Comparison of ENCODE assay signal across 18 cellular contexts in the genomic region with DNA sequence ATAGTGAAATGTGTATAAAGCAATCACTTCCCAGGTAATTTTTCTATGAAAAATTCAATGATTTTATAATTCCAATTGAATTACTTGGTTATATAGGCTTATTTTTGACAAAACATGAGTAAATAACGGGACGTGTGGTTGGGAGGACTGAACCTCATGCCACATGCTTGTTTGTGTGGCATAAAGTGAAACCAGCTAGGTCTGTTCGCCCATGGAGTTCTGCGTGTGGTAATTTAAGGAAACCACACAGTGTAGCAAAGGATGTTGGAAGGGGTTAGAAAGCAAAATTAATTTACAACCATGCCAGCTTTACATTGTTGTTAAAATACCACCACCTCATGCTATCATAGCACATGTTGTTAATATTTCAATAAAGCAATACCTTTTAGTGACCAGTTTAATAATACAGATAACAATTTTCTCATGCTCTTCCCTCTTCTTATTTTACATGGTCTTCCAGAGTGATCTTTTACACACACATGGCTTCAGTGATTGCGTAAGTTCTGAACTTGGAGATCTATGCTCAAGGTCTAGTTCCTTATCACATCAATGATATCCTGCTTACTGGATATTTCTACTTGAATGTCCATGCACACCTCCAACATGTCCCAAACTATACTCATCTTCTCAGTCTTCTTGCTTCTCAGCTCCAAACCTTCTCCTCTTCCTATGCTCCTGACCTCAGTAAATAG.
DNase-seq lines count a peak whose midpoint lies in the region; ATAC-seq, FAIRE-seq and TF ChIP-seq lines count a peak whose summit lies in the region.
"Had no signal": no experiment of that assay in that cellular context is flagged by ENCODE, and none has a peak within 500 bp of the region (broad histone marks: within the 10 kb centered on the region; RNA-seq: fewer than 3 reads in every experiment).

No MANE protein-coding gene starts in this region.

- H3K9me3 ChIP-seq in IMR-90 (ENCODE audit: control insufficient read depth, insufficient read depth, low read length) (no peaks in the 10 kb centered on the region), T-helper 17 cell (ENCODE audit: control insufficient read depth, low read length, poor library complexity, severe bottlenecking) (no peaks in the 10 kb centered on the region), H1 (ENCODE audit: insufficient read depth in 2 of 2, low read depth in 1 of 2, low read length in 1 of 2) (no peaks in the 10 kb centered on the region)
- H3K9me3 ChIP-seq: Caco-2, esophagus squamous epithelium had no signal

- H3K56ac ChIP-seq in IMR-90 (ENCODE audit: extremely low read depth, insufficient read depth, low read length) (no peak overlapping the region), H1 (replicated peaks; ENCODE audit: insufficient read length, low read depth, low read length) (no peak overlapping the region)

- H3K4me2 ChIP-seq in IMR-90 (ENCODE audit: low read depth, low read length), result no peak overlapping the region
- H3K4me2 ChIP-seq in H1 (ENCODE audit: insufficient read depth in 1 of 2, low read depth in 2 of 2, low read length in 2 of 2), result no peak overlapping the region
- H3K4me2 ChIP-seq: GM23338 had no signal

- H3K27me3 ChIP-seq in IMR-90 (ENCODE audit: control insufficient read depth, insufficient read depth, low read length), result no peaks in the 10 kb centered on the region
- no peaks in the 10 kb centered on the region for H3K27me3 ChIP-seq in H1 (replicated peaks in 1 of 4; ENCODE audit: control insufficient read depth in 3 of 4, extremely low read depth in 1 of 4, insufficient read depth in 3 of 4, low read length in 3 of 4)
- H3K27me3 ChIP-seq: esophagus squamous epithelium had no signal

- TF ChIP-seq CTCF in CD14-positive monocyte (IDR thresholded peaks at IDR 0.05), result no peak
- no peak for TF ChIP-seq CTCF in IMR-90 (conservative IDR thresholded peaks at IDR 0.05; ENCODE audit: low read depth, low read length)
- no peak for TF ChIP-seq CTCF in H1 (IDR thresholded peaks at IDR 0.05; ENCODE audit: control extremely low read depth in 1 of 3, insufficient read depth in 1 of 3, low read depth in 1 of 3, low read length in 3 of 3)

- H3K79me1 ChIP-seq in IMR-90 (ENCODE audit: low read depth in 1 of 2, low read length in 2 of 2) (no peaks in the 10 kb centered on the region), H1 (ENCODE audit: low read depth, low read length) (no peaks in the 10 kb centered on the region)

- H2BK5ac ChIP-seq in IMR-90 (ENCODE audit: low read depth, low read length, poor library complexity, severe bottlenecking), result no peak overlapping the region
- no peak overlapping the region for H2BK5ac ChIP-seq in H1 (ENCODE audit: low read depth, low read length)

- H2AFZ ChIP-seq in IMR-90 (replicated peaks; ENCODE audit: low read length, poor library complexity) (no peak overlapping the region), H1 (ENCODE audit: low read length) (no peak overlapping the region)
- H2AFZ ChIP-seq: GM23338 had no signal

- DNase-seq in CD14-positive monocyte (ENCODE audit: low spot score), result no peak
- DNase-seq in IMR-90, result no peak
- no peak for DNase-seq in T-helper 17 cell
- DNase-seq in H1 (ENCODE audit: low read depth in 1 of 2, low spot score in 2 of 2), result no peak
- DNase-seq in NCI-H187 (lab: John Stamatoyannopoulos, UW), result no peak
- no peak for DNase-seq in HT-29 (ENCODE audit: low spot score)
- DNase-seq in superior temporal gyrus (ENCODE audit: extremely low spot score), result no peak
- DNase-seq: Caco-2, cerebellar nuclear complex, esophagus squamous epithelium, mesenchymal stem cell, NCI-H2081 treated with DMSO at 0.1 percent for 48 hours, PC-3, posterior cingulate gyrus, T-helper 9 cell had no signal

- H2AK5ac ChIP-seq in IMR-90 (ENCODE audit: low read depth, low read length) (no peak overlapping the region), H1 (ENCODE audit: low read depth, low read length) (no peak overlapping the region)

- H3K14ac ChIP-seq in IMR-90 (replicated peaks; ENCODE audit: low read depth, low read length) (no peak overlapping the region), H1 (ENCODE audit: insufficient read length) (no peak overlapping the region)

- H3K4me1 ChIP-seq in IMR-90 (ENCODE audit: control insufficient read depth, insufficient read depth, low read length), result peaks cover 2% of the 10 kb centered on the region; the same call in 1 of the 2 replicates
- H3K4me1 ChIP-seq in H1 (replicated peaks in 1 of 4; ENCODE audit: control insufficient read depth in 3 of 4, insufficient read depth in 4 of 4, low read length in 3 of 4), result peaks cover 0 to 4% (median 0%) of the 10 kb centered on the region in 4 experiments; a peak in 2 of 7 replicates
- H3K4me1 ChIP-seq: Caco-2 had no signal

- dilution Hi-C loops in IMR-90 (cut with HindIII; ENCODE audit: low sequenced_read_pairs, unreplicated experiment), result no loop called here

- H2BK15ac ChIP-seq in IMR-90 (ENCODE audit: low read depth, low read length) (no peak overlapping the region), H1 (ENCODE audit: low read length) (no peak overlapping the region)

- no peaks in the 10 kb centered on the region for H4K20me1 ChIP-seq in IMR-90 (ENCODE audit: insufficient read depth, low read length)
- H4K20me1 ChIP-seq in H1 (replicated peaks in 1 of 2; ENCODE audit: control insufficient read depth in 1 of 2, insufficient read depth in 2 of 2, low read length in 2 of 2), result no peaks in the 10 kb centered on the region

- WGBS in IMR-90 (ENCODE audit: extremely low coverage in 2 of 2, insufficient read length in 1 of 2), 2 experiments, result no CpG with 5 or more reads among the region's 5 CpGs
- WGBS in H1 (ENCODE audit: extremely low coverage in 1 of 2, insufficient coverage in 1 of 2, insufficient read length in 1 of 2, insufficient replicate concordance in 2 of 2, low coverage in 1 of 2, low lambda C conversion rate in 2 of 2, missing lambda C conversion rate in 1 of 2), 2 experiments, result 93% methylated on average over 5 of the region's 5 CpGs; no CpG with 5 or more reads in 1 of the 2 experiments

- no peak for TF ChIP-seq RAD21 in IMR-90 (IDR thresholded peaks at IDR 0.05; ENCODE audit: low read length)
- no peak for TF ChIP-seq RAD21 in H1 (IDR thresholded peaks at IDR 0.05 in 1 of 2, conservative IDR thresholded peaks at IDR 0.05 in 1 of 2; ENCODE audit: low read depth in 2 of 2, low read length in 2 of 2)

- H4K91ac ChIP-seq in IMR-90 (ENCODE audit: insufficient read depth, low read depth, low read length) (no peak overlapping the region), H1 (replicated peaks; ENCODE audit: insufficient read length, low read length) (no peak overlapping the region)

- H3K9me1 ChIP-seq in IMR-90 (ENCODE audit: insufficient read depth, low read length), result no peaks in the 10 kb centered on the region

- no peak for FAIRE-seq in H1 (lab: Jason Lieb, UNC)
- FAIRE-seq: HTR-8/SVneo had no signal

- TF ChIP-seq EP300 in H1 (IDR thresholded peaks at IDR 0.05; ENCODE audit: borderline replicate concordance in 1 of 2, low read depth in 2 of 2, low read length in 2 of 2), result no peak

- peak overlapping the region in 5 of 7 donors; percentile 67 to 88 (median 76) for H3K27ac Mint-ChIP-seq in CD14-positive monocyte
- peak overlapping the region; percentile 90 for H3K27ac Mint-ChIP-seq in T-helper 17 cell
- H3K27ac Mint-ChIP-seq: GM23338 had no signal

- no peaks in the 10 kb centered on the region; the same call in 1 of the 2 replicates for H3K23me2 ChIP-seq in H1 (ENCODE audit: low read depth, low read length)

- no peak overlapping the region for H2BK12ac ChIP-seq in H1 (ENCODE audit: low read depth, low read length)

- H2BK120ac ChIP-seq in IMR-90 (ENCODE audit: low read depth, low read length), result no peak overlapping the region
- H2BK120ac ChIP-seq in H1 (replicated peaks; ENCODE audit: low read depth, low read length), result no peak overlapping the region

- CTCF ChIA-PET in IMR-90 (lab: Yijun Ruan, JAX), result no interaction called here
- CTCF ChIA-PET in H1 (lab: Charles Lee; ENCODE audit: partially characterized antibody), result interaction anchor here (1.2 kb wide), 1 partner anchor 196 kb away, joined by 3 read pairs; no protein-coding TSS in a partner anchor

- H3K79me2 ChIP-seq in H1 (ENCODE audit: control insufficient read depth in 1 of 2, insufficient read depth in 2 of 2, low read length in 2 of 2), result no peaks in the 10 kb centered on the region

- BruUV-seq in IMR-90 (replicated peaks; lab: Mats Ljungman, UMichigan), result no TSS peak

- H3K18ac ChIP-seq in IMR-90 (ENCODE audit: low read depth, low read length), result no peak overlapping the region
- H3K18ac ChIP-seq in H1 (ENCODE audit: extremely low read depth, low read length), result no peak overlapping the region

- H3K9ac ChIP-seq in IMR-90 (ENCODE audit: low read depth, low read length) (no peak overlapping the region), H1 (replicated peaks in 1 of 4; ENCODE audit: extremely low read depth in 1 of 4, low read depth in 3 of 4, low read length in 3 of 4) (no peak overlapping the region)

- no peak for ATAC-seq in IMR-90 (ENCODE audit: low read depth)
- ATAC-seq in T-helper 17 cell, result peak; percentile 93
- no peak for ATAC-seq in GM21737 (IDR thresholded peaks at IDR 0.05; ENCODE audit: unreplicated experiment)
- ATAC-seq: GM23338, PC-3 had no signal

- H3K27me3 Mint-ChIP-seq in CD14-positive monocyte (ENCODE audit: low read depth in 3 of 3) (peaks cover 0 to 2% (median 0%) of the 10 kb centered on the region in 3 donors), T-helper 17 cell (no peaks in the 10 kb centered on the region)

- intact Hi-C loops in CD14-positive monocyte (cut with micrococcal nuclease) (loop anchor here (10.0 kb wide), 2 partner anchors 46 to 154 kb away; a partner anchor contains a TSS), IMR-90 (cut with micrococcal nuclease) (no loop called here)

- H3K9me3 Mint-ChIP-seq in CD14-positive monocyte, result peaks cover 0 to 16% (median 7%) of the 10 kb centered on the region in 7 donors
- H3K9me3 Mint-ChIP-seq: GM23338 had no signal

- H2BK20ac ChIP-seq in IMR-90 (ENCODE audit: low read depth, low read length) (no peak overlapping the region), H1 (ENCODE audit: low read length) (no peak overlapping the region)

- no peak overlapping the region for H4K8ac ChIP-seq in IMR-90 (ENCODE audit: low read depth in 2 of 2, low read length in 2 of 2)
- H4K8ac ChIP-seq in H1 (ENCODE audit: extremely low read depth, insufficient read depth, low read length), result no peak overlapping the region

- in situ Hi-C loops in IMR-90 (cut with MboI; ENCODE audit: low sequenced_read_pairs), result no loop called here

- H3K23ac ChIP-seq in IMR-90 (ENCODE audit: low read depth, low read length), result no peak overlapping the region
- H3K23ac ChIP-seq in H1 (ENCODE audit: insufficient read length), result no peak overlapping the region

- H3K4me3 Mint-ChIP-seq in CD14-positive monocyte, result peak overlapping the region in 1 of 2 donors; percentile 68
- H3K4me3 Mint-ChIP-seq in T-helper 17 cell, result peak overlapping the region; percentile 76
- H3K4me3 Mint-ChIP-seq: GM23338 had no signal

- H3K4me3 ChIP-seq in IMR-90 (ENCODE audit: insufficient read depth, low read depth, low read length) (no peak overlapping the region), H1 (ENCODE audit: extremely low read depth in 1 of 4, insufficient read depth in 2 of 4, low read depth in 3 of 4, low read length in 4 of 4) (no peak overlapping the region)
- H3K4me3 ChIP-seq: esophagus squamous epithelium, GM23338 had no signal

- no peak overlapping the region for H2AK9ac ChIP-seq in IMR-90 (replicated peaks; ENCODE audit: low read depth, low read length, poor library complexity)

- H3K36me3 ChIP-seq in IMR-90 (ENCODE audit: control insufficient read depth, insufficient read depth, low read length) (no peaks in the 10 kb centered on the region), H1 (ENCODE audit: control insufficient read depth in 2 of 4, insufficient read depth in 4 of 4, low read length in 3 of 4) (no peaks in the 10 kb centered on the region)
- H3K36me3 ChIP-seq: esophagus squamous epithelium had no signal

- POLR2A ChIA-PET in IMR-90 (lab: Charles Lee; ENCODE audit: unreplicated experiment), result no interaction called here
- POLR2A ChIA-PET in H1 (lab: Charles Lee; ENCODE audit: partially characterized antibody), result no interaction called here

- H3K4me1 Mint-ChIP-seq in CD14-positive monocyte (peaks cover 35% of the 10 kb centered on the region), T-helper 17 cell (peaks cover 28% of the 10 kb centered on the region)

- H3K36me3 Mint-ChIP-seq in CD14-positive monocyte (no peaks in the 10 kb centered on the region), T-helper 17 cell (ENCODE audit: low read depth) (no peaks in the 10 kb centered on the region)

- H3K4ac ChIP-seq in IMR-90 (ENCODE audit: low read depth, low read length), result no peak overlapping the region
- H3K4ac ChIP-seq in H1 (replicated peaks; ENCODE audit: insufficient read length, low read depth, low read length), result no peak overlapping the region

- H3K27ac ChIP-seq in IMR-90 (ENCODE audit: insufficient read depth, low read length), result no peak overlapping the region
- H3K27ac ChIP-seq in H1 (ENCODE audit: low read depth, low read length), result no peak overlapping the region
- H3K27ac ChIP-seq: esophagus squamous epithelium had no signal

- no peak for TF ChIP-seq POLR2A in IMR-90 (IDR thresholded peaks at IDR 0.05; ENCODE audit: low read depth, low read length)
- no peak for TF ChIP-seq POLR2A in H1 (IDR thresholded peaks at IDR 0.05; ENCODE audit: control extremely low read depth in 1 of 2, low read depth in 2 of 2, low read length in 2 of 2)

- H4K5ac ChIP-seq in IMR-90 (ENCODE audit: low read depth, low read length), result no peak overlapping the region
- no peak overlapping the region for H4K5ac ChIP-seq in H1 (ENCODE audit: insufficient read length, low read depth, low read length)
